Comparison of ENCODE assay signal across 6 cellular contexts in genomic region chr16:75542462-75542861, GRCh38. TPM values are rescaled to one million over a fixed set of nuclear protein-coding genes. Genes with fewer than 3 reads are reported as not detected.
"Had no signal": no experiment of that assay in that cellular context is flagged by ENCODE, and none has a peak within 500 bp of the region (broad histone marks: within the 10 kb centered on the region; RNA-seq: fewer than 3 reads in every experiment).

No MANE protein-coding gene starts in this region.

RNA-seq across cellular contexts. Expression of gene CHST5, which starts 6.6 kb away (rescaled TPM):
- total RNA-seq: dermis microvascular lymphatic vessel endothelial cell, esophagus mucosa, kidney epithelial cell, left lobe of liver, liver had no signal
- polyA plus RNA-seq: liver had no signal

RNA-seq across cellular contexts. Expression of gene CHST6, which starts 47.2 kb away (rescaled TPM):
- total RNA-seq: mononuclear cell had no signal
- polyA plus RNA-seq: liver had no signal
